1 cellular context compared by ENCODE assay signal in the genomic region with DNA sequence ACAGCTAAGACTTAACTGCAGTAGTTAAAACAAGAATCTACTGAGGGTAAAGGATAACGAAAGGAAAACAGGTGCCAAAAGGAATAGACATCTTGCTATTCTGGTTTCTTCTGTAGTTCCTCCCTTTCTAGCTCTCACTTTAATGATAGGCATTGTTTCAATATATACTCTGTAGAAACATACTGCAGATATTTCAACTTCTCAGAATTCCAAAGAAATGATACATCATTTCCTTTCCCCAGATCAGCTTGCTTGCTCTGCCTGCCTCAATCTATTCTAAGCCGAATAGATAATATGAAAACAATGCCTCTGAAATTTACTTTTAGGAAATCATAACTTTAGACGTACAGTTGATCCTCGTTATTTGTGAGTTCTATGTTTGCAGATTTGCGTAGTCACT.
TF ChIP-seq lines count a peak whose summit lies in the region.

No MANE protein-coding gene starts in this region.

TF ChIP-seq in GM23338, 12 proteins besides CTCF, POLR2A, EP300 and RAD21:
- TF ChIP-seq ZNF462 (CRISPR knock-in tag; IDR thresholded peaks at IDR 0.05) = no peak
- TF ChIP-seq ZNF331 (CRISPR knock-in tag; IDR thresholded peaks at IDR 0.05; ENCODE audit: low read depth) = no peak
- no peak for TF ChIP-seq ZNF114 (CRISPR knock-in tag; IDR thresholded peaks at IDR 0.05)
- TF ChIP-seq STAT1 (IDR thresholded peaks at IDR 0.05; ENCODE audit: unreplicated experiment) = no peak
- TF ChIP-seq JUNB (IDR thresholded peaks at IDR 0.05; ENCODE audit: unreplicated experiment) = no peak
- no peak for TF ChIP-seq POLR2AphosphoS5 (IDR thresholded peaks at IDR 0.05; ENCODE audit: low read depth)
- TF ChIP-seq REST (IDR thresholded peaks at IDR 0.05; ENCODE audit: unreplicated experiment) = no peak
- no peak for TF ChIP-seq EZH2phosphoT487 (IDR thresholded peaks at IDR 0.05; ENCODE audit: unreplicated experiment)
- TF ChIP-seq CREB1 (CRISPR knock-in tag; IDR thresholded peaks at IDR 0.05; ENCODE audit: low read depth) = no peak
- TF ChIP-seq ETS1 (IDR thresholded peaks at IDR 0.05) = no peak
- no peak for TF ChIP-seq EZH2 (IDR thresholded peaks at IDR 0.05; ENCODE audit: low read depth, unreplicated experiment)
- TF ChIP-seq NANOG (IDR thresholded peaks at IDR 0.05; ENCODE audit: borderline replicate concordance) = no peak
TF ChIP-seq in GM23338: peak in this region for 0.
